In the genomic region with DNA sequence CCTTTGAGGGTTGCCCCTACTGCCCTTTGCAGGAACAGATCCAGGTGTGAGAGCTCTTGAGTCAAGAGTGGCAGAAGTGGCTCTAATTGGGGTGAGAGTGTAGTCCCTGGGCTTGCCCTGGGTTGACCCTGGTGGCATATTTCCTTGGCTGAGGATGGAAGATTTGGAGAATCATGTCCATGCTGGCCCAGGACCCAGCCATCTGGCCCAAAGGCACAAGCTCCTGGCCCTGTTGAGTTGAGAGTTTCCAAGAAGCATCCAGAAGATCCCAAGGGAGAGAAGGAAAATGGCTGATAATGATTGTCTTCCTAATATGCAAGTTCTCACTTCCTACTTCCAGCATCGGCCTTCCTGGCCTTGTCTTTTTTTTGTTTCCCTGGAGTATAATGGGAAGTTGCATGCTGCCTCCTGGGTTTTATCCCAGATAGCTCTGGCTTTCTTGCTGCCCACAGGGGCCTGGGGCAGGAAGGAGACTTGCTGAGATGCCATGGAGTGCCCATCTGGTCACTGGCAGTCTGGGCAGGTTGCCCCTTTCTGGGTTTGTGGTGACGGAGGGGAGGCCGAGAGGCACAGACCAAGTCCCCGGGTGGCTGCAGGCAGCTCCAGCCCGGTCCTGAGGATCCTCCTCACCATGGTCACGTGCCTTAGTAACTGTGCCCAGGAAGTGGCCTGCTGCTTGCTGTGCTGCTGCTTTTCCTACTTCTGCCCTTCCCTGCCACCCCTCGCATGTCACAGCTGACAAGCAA, we compare ENCODE assay signal across 7 cellular contexts. TPM values are rescaled to one million over a fixed set of nuclear protein-coding genes. Genes with fewer than 3 reads are reported as not detected.
DNase-seq lines count a peak whose midpoint lies in the region; ATAC-seq lines count a peak whose summit lies in the region.

No MANE protein-coding gene starts in this region.

- peaks cover 74% of the 10 kb centered on the region for H3K36me3 Mint-ChIP-seq in activated CD8-positive, alpha-beta T cell treated with anti-CD3 and anti-CD28 coated beads, Interleukin-2, amount 10 ng/mL, durations not matched to agents 7 days and 5 days (ENCODE audit: low read depth)
- peaks cover 40 to 55% of the 10 kb centered on the region in 2 donors for H3K36me3 Mint-ChIP-seq in stimulated activated naive B cell treated with anti-CD40 and anti-IgM and Interleukin-4, amounts not matched to agents 10 μg/mL and 1 μg/mL and 100 μg/mL, for 72 hours

- peaks cover 61% of the 10 kb centered on the region for H3K36me3 ChIP-seq in KOPT-K1 (ENCODE audit: insufficient read depth, low read length)

- no peak for ATAC-seq in activated CD8-positive, alpha-beta T cell treated with anti-CD3 and anti-CD28 coated beads, Interleukin-2, amount 10 ng/mL, durations not matched to agents 7 days and 5 days
- ATAC-seq in left ventricle myocardium superior: peak; percentile 37
- no peak for ATAC-seq in stimulated activated naive B cell treated with anti-CD40 and anti-IgM and Interleukin-4, amounts not matched to agents 10 μg/mL and 1 μg/mL and 100 μg/mL, for 72 hours (replicated peaks)
- ATAC-seq in GM19324 (IDR thresholded peaks at IDR 0.05; ENCODE audit: low FRiP score, unreplicated experiment): no peak

- DNase-seq in activated CD8-positive, alpha-beta T cell treated with anti-CD3 and anti-CD28 coated beads, Interleukin-2, amount 10 ng/mL, durations not matched to agents 7 days and 5 days: no peak
- DNase-seq in left ventricle myocardium superior (peak; percentile 66), NOMO-1 (lab: John Stamatoyannopoulos, UW; ENCODE audit: unreplicated experiment in 2 of 2) (no peak), GM03348 (ENCODE audit: low spot score) (no peak)
- DNase-seq in stimulated activated naive B cell treated with anti-CD40 and anti-IgM and Interleukin-4, amounts not matched to agents 10 μg/mL and 1 μg/mL and 100 μg/mL, for 72 hours: no peak

- H3K27ac Mint-ChIP-seq in activated CD8-positive, alpha-beta T cell treated with anti-CD3 and anti-CD28 coated beads, Interleukin-2, amount 10 ng/mL, durations not matched to agents 7 days and 5 days: peak overlapping the region; percentile 67
- peak overlapping the region; percentile 37 for H3K27ac Mint-ChIP-seq in stimulated activated naive B cell treated with anti-CD40 and anti-IgM and Interleukin-4, amounts not matched to agents 10 μg/mL and 1 μg/mL and 100 μg/mL, for 72 hours

- intact Hi-C loops in left ventricle myocardium superior (cut with micrococcal nuclease): no loop called here

- H3K4me1 Mint-ChIP-seq in activated CD8-positive, alpha-beta T cell treated with anti-CD3 and anti-CD28 coated beads, Interleukin-2, amount 10 ng/mL, durations not matched to agents 7 days and 5 days (ENCODE audit: low read depth): peaks cover 70% of the 10 kb centered on the region
- H3K4me1 Mint-ChIP-seq in stimulated activated naive B cell treated with anti-CD40 and anti-IgM and Interleukin-4, amounts not matched to agents 10 μg/mL and 1 μg/mL and 100 μg/mL, for 72 hours: peaks cover 20 to 66% of the 10 kb centered on the region in 2 donors

- POLR2A ChIA-PET in activated CD8-positive, alpha-beta T cell treated with anti-CD3 and anti-CD28 coated beads, Interleukin-2, amount 10 ng/mL, durations not matched to agents 7 days and 5 days (lab: Charles Lee): no interaction called here

- H3K27ac ChIP-seq in KOPT-K1 (ENCODE audit: low read depth, low read length, poor library complexity, severe bottlenecking): peak overlapping the region; percentile 63

- H3K9me3 Mint-ChIP-seq in activated CD8-positive, alpha-beta T cell treated with anti-CD3 and anti-CD28 coated beads, Interleukin-2, amount 10 ng/mL, durations not matched to agents 7 days and 5 days (ENCODE audit: insufficient read depth): no peaks in the 10 kb centered on the region
- no peaks in the 10 kb centered on the region for H3K9me3 Mint-ChIP-seq in stimulated activated naive B cell treated with anti-CD40 and anti-IgM and Interleukin-4, amounts not matched to agents 10 μg/mL and 1 μg/mL and 100 μg/mL, for 72 hours

- H3K9me3 ChIP-seq in KOPT-K1 (ENCODE audit: insufficient read depth, low read length, poor library complexity, severe bottlenecking): no peaks in the 10 kb centered on the region

- no peak overlapping the region for H3K4me3 Mint-ChIP-seq in activated CD8-positive, alpha-beta T cell treated with anti-CD3 and anti-CD28 coated beads, Interleukin-2, amount 10 ng/mL, durations not matched to agents 7 days and 5 days
- no peak overlapping the region for H3K4me3 Mint-ChIP-seq in stimulated activated naive B cell treated with anti-CD40 and anti-IgM and Interleukin-4, amounts not matched to agents 10 μg/mL and 1 μg/mL and 100 μg/mL, for 72 hours

- CTCF ChIA-PET in activated CD8-positive, alpha-beta T cell treated with anti-CD3 and anti-CD28 coated beads, Interleukin-2, amount 10 ng/mL, durations not matched to agents 7 days and 5 days (lab: Charles Lee): interaction anchor here (1.1 to 6.9 kb wide), 4 partner anchors 15 to 106 kb away, joined by 3 to 39 read pairs (median 5); no protein-coding TSS in a partner anchor

- no peaks in the 10 kb centered on the region for H3K27me3 Mint-ChIP-seq in activated CD8-positive, alpha-beta T cell treated with anti-CD3 and anti-CD28 coated beads, Interleukin-2, amount 10 ng/mL, durations not matched to agents 7 days and 5 days (ENCODE audit: low read depth)
- H3K27me3 Mint-ChIP-seq in stimulated activated naive B cell treated with anti-CD40 and anti-IgM and Interleukin-4, amounts not matched to agents 10 μg/mL and 1 μg/mL and 100 μg/mL, for 72 hours: no peaks in the 10 kb centered on the region

RNA-seq across cellular contexts. Expression of gene SRSF5, which starts 55.3 kb away (rescaled TPM):
- total RNA-seq in activated CD8-positive, alpha-beta T cell treated with anti-CD3 and anti-CD28 coated beads, Interleukin-2, amount 10 ng/mL, durations not matched to agents 7 days and 5 days: 100 to 1,000 TPM; 283 to 301 TPM
- 156 TPM for total RNA-seq in left ventricle myocardium superior
